8 cellular contexts compared by ENCODE assay signal in genomic region chr12:56193025-56193578, GRCh38. TPM values are rescaled to one million over a fixed set of nuclear protein-coding genes. Genes with fewer than 3 reads are reported as not detected.
DNase-seq lines count a peak whose midpoint lies in the region; ATAC-seq and TF ChIP-seq lines count a peak whose summit lies in the region.

No MANE protein-coding gene starts in this region.

- peak; percentile 67 for DNase-seq in NCI-H1105 treated with DMSO at 0.1 percent for 48 hours (lab: John Stamatoyannopoulos, UW)
- peak in 1 of 2 donors; percentile 79 for DNase-seq in activated naive CD4-positive, alpha-beta T cell treated with anti-CD3 and anti-CD28 coated beads, Interleukin-2, amount 50 U/mL, for 72 hours (ENCODE audit: low spot score in 2 of 2)
- peak; percentile 75 for DNase-seq in glomerular visceral epithelial cell (ENCODE audit: extremely low spot score)
- peak; percentile 85 for DNase-seq in renal cortical epithelial cell (ENCODE audit: low read depth)

- peaks cover 7 to 12% of the 10 kb centered on the region in 2 donors for H3K36me3 Mint-ChIP-seq in activated naive CD4-positive, alpha-beta T cell treated with anti-CD3 and anti-CD28 coated beads, Interleukin-2, amount 50 U/mL, for 72 hours

- TF ChIP-seq CTCF in GM12873 (IDR thresholded peaks at IDR 0.05; ENCODE audit: insufficient read depth, low read depth, low read length, missing control alignments): peak; percentile 70

- H3K9me3 Mint-ChIP-seq in activated naive CD4-positive, alpha-beta T cell treated with anti-CD3 and anti-CD28 coated beads, Interleukin-2, amount 50 U/mL, for 72 hours: peaks cover 0 to 6% of the 10 kb centered on the region in 2 donors

- ATAC-seq in SK-N-SH treated with all-trans-retinoic acid at 6 μM for 48 hours: 0 out of 3 replicates have a peak, but pooled peaks have one; percentile 8
- peak in 1 of 2 donors; percentile 19 for ATAC-seq in activated naive CD4-positive, alpha-beta T cell treated with anti-CD3 and anti-CD28 coated beads, Interleukin-2, amount 50 U/mL, for 72 hours
- ATAC-seq in HG02642 (IDR thresholded peaks at IDR 0.05; ENCODE audit: poor library complexity, unreplicated experiment): no peak
- ATAC-seq in GM21737 (IDR thresholded peaks at IDR 0.05; ENCODE audit: unreplicated experiment): no peak

- peak overlapping the region; percentile 86 to 90 for H3K27ac Mint-ChIP-seq in activated naive CD4-positive, alpha-beta T cell treated with anti-CD3 and anti-CD28 coated beads, Interleukin-2, amount 50 U/mL, for 72 hours

TF ChIP-seq in SK-N-SH treated with all-trans-retinoic acid at 6 μM for 48 hours, 23 proteins besides CTCF, POLR2A, EP300 and RAD21:
- TF ChIP-seq ISL1 (CRISPR knock-in tag; IDR thresholded peaks at IDR 0.05) (no peak), PPARA (CRISPR knock-in tag; IDR thresholded peaks at IDR 0.05; ENCODE audit: borderline replicate concordance) (no peak), BACH2 (CRISPR knock-in tag; IDR thresholded peaks at IDR 0.05; ENCODE audit: borderline replicate concordance) (no peak), TSHZ2 (CRISPR knock-in tag; IDR thresholded peaks at IDR 0.05) (peak; percentile 12; the same call in 1 of the 2 replicates), PATZ1 (CRISPR knock-in tag; IDR thresholded peaks at IDR 0.05; ENCODE audit: borderline replicate concordance) (no peak), TCF4 (CRISPR knock-in tag; IDR thresholded peaks at IDR 0.05; ENCODE audit: borderline replicate concordance) (no peak)

RNA-seq across cellular contexts. Expression of gene SMARCC2, which starts 3.8 kb away (rescaled TPM):
- 100 to 1,000 TPM; 101 to 123 TPM for total RNA-seq in activated naive CD4-positive, alpha-beta T cell treated with anti-CD3 and anti-CD28 coated beads, Interleukin-2, amount 50 U/mL, for 72 hours
- total RNA-seq in renal cortical epithelial cell: 17.4 and 61.2 TPM in 2 replicates

RNA-seq across cellular contexts. Expression of gene RNF41, which starts 28.6 kb away (rescaled TPM):
- total RNA-seq in activated naive CD4-positive, alpha-beta T cell treated with anti-CD3 and anti-CD28 coated beads, Interleukin-2, amount 50 U/mL, for 72 hours: 10 to 100 TPM; 33.4 to 39.0 TPM
- 84.4 and 140 TPM in 2 replicates for total RNA-seq in renal cortical epithelial cell

RNA-seq across cellular contexts. Expression of gene NABP2, which starts 31.0 kb away (rescaled TPM):
- total RNA-seq in activated naive CD4-positive, alpha-beta T cell treated with anti-CD3 and anti-CD28 coated beads, Interleukin-2, amount 50 U/mL, for 72 hours: 10 to 100 TPM; 60.7 to 90.5 TPM
- total RNA-seq in renal cortical epithelial cell: 17.8 and 20.8 TPM in 2 replicates

RNA-seq across cellular contexts. Expression of gene MYL6, which starts 34.9 kb away (rescaled TPM):
- 1,000 to 10,000 TPM; 1,014 to 1,193 TPM for total RNA-seq in activated naive CD4-positive, alpha-beta T cell treated with anti-CD3 and anti-CD28 coated beads, Interleukin-2, amount 50 U/mL, for 72 hours
- total RNA-seq in renal cortical epithelial cell: 2,255 and 3,927 TPM in 2 replicates

RNA-seq across cellular contexts. Expression of gene SLC39A5, which starts 36.7 kb away (rescaled TPM):
- total RNA-seq in activated naive CD4-positive, alpha-beta T cell treated with anti-CD3 and anti-CD28 coated beads, Interleukin-2, amount 50 U/mL, for 72 hours: 1 to 10 TPM in 1 of 2 donors, under 1 TPM in 1; 0.51 to 2.0 TPM
- 0.20 TPM in 1 of 2 replicates, not detected in the other for total RNA-seq in renal cortical epithelial cell
